20 cellular contexts compared by ENCODE assay signal in genomic region chr9:71791875-71792274, GRCh38. TPM values are rescaled to one million over a fixed set of nuclear protein-coding genes. Genes with fewer than 3 reads are reported as not detected.
DNase-seq lines count a peak whose midpoint lies in the region; ATAC-seq and TF ChIP-seq lines count a peak whose summit lies in the region.
"Had no signal": no experiment of that assay in that cellular context is flagged by ENCODE, and none has a peak within 500 bp of the region (broad histone marks: within the 10 kb centered on the region; RNA-seq: fewer than 3 reads in every experiment).

No MANE protein-coding gene starts in this region.

- CTCF ChIA-PET in activated CD8-positive, alpha-beta T cell treated with anti-CD3 and anti-CD28 coated beads for 36 hours (lab: Charles Lee): interaction anchor here (0.7 to 7.9 kb wide), 7 partner anchors 10 to 233 kb away, joined by 3 to 50 read pairs (median 4); partner anchors contain the start of genes ABHD17B and C9orf85
- CTCF ChIA-PET in activated CD8-positive, alpha-beta T cell treated with anti-CD3 and anti-CD28 coated beads, Interleukin-2, amount 10 ng/mL, durations not matched to agents 7 days and 5 days (lab: Charles Lee): interaction anchor here (0.7 to 1.6 kb wide), 5 partner anchors 9 to 233 kb away, joined by 3 to 8 read pairs (median 6); no protein-coding TSS in a partner anchor

- intact Hi-C loops in activated CD8-positive, alpha-beta T cell treated with anti-CD3 and anti-CD28 coated beads for 36 hours (cut with micrococcal nuclease): no loop called here

- DNase-seq in activated CD8-positive, alpha-beta T cell treated with anti-CD3 and anti-CD28 coated beads for 36 hours: no peak
- DNase-seq in activated CD8-positive, alpha-beta T cell treated with anti-CD3 and anti-CD28 coated beads, Interleukin-2, amount 10 ng/mL, durations not matched to agents 7 days and 5 days: no peak
- DNase-seq in M059J (ENCODE audit: low read depth) (peak; percentile 61), glomerular visceral epithelial cell (ENCODE audit: extremely low spot score) (peak; percentile 87), SW480 (ENCODE audit: low spot score) (no peak)
- DNase-seq in stimulated activated effector memory CD8-positive, alpha-beta T cell treated with anti-CD3 and anti-CD28 coated beads, Interleukin-12 subunit alpha, Interleukin-12 subunit beta, amount 100 ng/mL, for 72 hours (ENCODE audit: low spot score in 2 of 2): no peak
- no peak for DNase-seq in stimulated activated CD4-positive, alpha-beta T cell treated with anti-CD3 and anti-CD28 coated beads, Interleukin-4, amount 100 ng/mL, for 1 hour
- no peak for DNase-seq in activated CD8-positive, alpha-beta memory T cell treated with anti-CD3 and anti-CD28 coated beads, Interleukin-2, amount 50 U/mL, for 48 hours
- DNase-seq: activated CD8-positive, alpha-beta memory T cell treated with anti-CD3 and anti-CD28 coated beads, Interleukin-2, amount 50 U/mL, for 4 hours; activated naive CD4-positive, alpha-beta T cell treated with Interleukin-2 at 50 U/mL for 16 hours; Calu3; GF-D8; mesendoderm; NCI-H187; NCI-H510A; SHP77; stimulated activated CD4-positive, alpha-beta T cell treated with anti-CD3 and anti-CD28 coated beads, Interleukin-15, amount 100 ng/mL, for 24 hours had no signal

- peaks cover 53% of the 10 kb centered on the region for H3K4me1 Mint-ChIP-seq in activated CD8-positive, alpha-beta T cell treated with anti-CD3 and anti-CD28 coated beads for 36 hours (ENCODE audit: low read depth)
- peaks cover 36% of the 10 kb centered on the region for H3K4me1 Mint-ChIP-seq in activated CD8-positive, alpha-beta T cell treated with anti-CD3 and anti-CD28 coated beads, Interleukin-2, amount 10 ng/mL, durations not matched to agents 7 days and 5 days (ENCODE audit: low read depth)
- peaks cover 28% of the 10 kb centered on the region for H3K4me1 Mint-ChIP-seq in stimulated activated effector memory CD8-positive, alpha-beta T cell treated with anti-CD3 and anti-CD28 coated beads, Interleukin-12 subunit alpha, Interleukin-12 subunit beta, amount 100 ng/mL, for 72 hours

- POLR2A ChIA-PET in activated CD8-positive, alpha-beta T cell treated with anti-CD3 and anti-CD28 coated beads for 36 hours (lab: Charles Lee): interaction anchor here (0.6 to 1.2 kb wide), 3 partner anchors 12 to 114 kb away, joined by 3 to 4 read pairs (median 3); no protein-coding TSS in a partner anchor
- POLR2A ChIA-PET in activated CD8-positive, alpha-beta T cell treated with anti-CD3 and anti-CD28 coated beads, Interleukin-2, amount 10 ng/mL, durations not matched to agents 7 days and 5 days (lab: Charles Lee): no interaction called here

- TF ChIP-seq CTCF in activated CD8-positive, alpha-beta T cell treated with anti-CD3 and anti-CD28 coated beads for 36 hours (IDR thresholded peaks at IDR 0.05): no peak

- peak overlapping the region; percentile 17 for H3K27ac Mint-ChIP-seq in activated CD8-positive, alpha-beta T cell treated with anti-CD3 and anti-CD28 coated beads for 36 hours
- no peak overlapping the region for H3K27ac Mint-ChIP-seq in activated CD8-positive, alpha-beta T cell treated with anti-CD3 and anti-CD28 coated beads, Interleukin-2, amount 10 ng/mL, durations not matched to agents 7 days and 5 days
- peak overlapping the region; percentile 30 for H3K27ac Mint-ChIP-seq in stimulated activated effector memory CD8-positive, alpha-beta T cell treated with anti-CD3 and anti-CD28 coated beads, Interleukin-12 subunit alpha, Interleukin-12 subunit beta, amount 100 ng/mL, for 72 hours
- H3K27ac Mint-ChIP-seq: stimulated activated naive CD8-positive, alpha-beta T cell treated with anti-CD3 and anti-CD28 coated beads, Interleukin-15, Interleukin-2, amounts not matched to agents 100 ng/mL and 50 ng/mL, for 24 hours; type B pancreatic cell had no signal

- H3K27me3 Mint-ChIP-seq in activated CD8-positive, alpha-beta T cell treated with anti-CD3 and anti-CD28 coated beads for 36 hours: no peaks in the 10 kb centered on the region
- no peaks in the 10 kb centered on the region for H3K27me3 Mint-ChIP-seq in activated CD8-positive, alpha-beta T cell treated with anti-CD3 and anti-CD28 coated beads, Interleukin-2, amount 10 ng/mL, durations not matched to agents 7 days and 5 days (ENCODE audit: low read depth)
- H3K27me3 Mint-ChIP-seq: stimulated activated naive CD8-positive, alpha-beta T cell treated with anti-CD3 and anti-CD28 coated beads, Interleukin-15, Interleukin-2, amounts not matched to agents 100 ng/mL and 50 ng/mL, for 24 hours; type B pancreatic cell had no signal

- ATAC-seq in activated CD8-positive, alpha-beta T cell treated with anti-CD3 and anti-CD28 coated beads for 36 hours: no peak
- no peak for ATAC-seq in activated CD8-positive, alpha-beta T cell treated with anti-CD3 and anti-CD28 coated beads, Interleukin-2, amount 10 ng/mL, durations not matched to agents 7 days and 5 days
- ATAC-seq in stimulated activated effector memory CD8-positive, alpha-beta T cell treated with anti-CD3 and anti-CD28 coated beads, Interleukin-12 subunit alpha, Interleukin-12 subunit beta, amount 100 ng/mL, for 72 hours: no peak
- ATAC-seq: activated CD4-positive, CD25-positive, alpha-beta regulatory T cell treated with anti-CD3 and anti-CD28 coated beads, Interleukin-2, amount 50 U/mL, for 24 hours had no signal

- no peaks in the 10 kb centered on the region for H3K9me3 Mint-ChIP-seq in activated CD8-positive, alpha-beta T cell treated with anti-CD3 and anti-CD28 coated beads for 36 hours
- H3K9me3 Mint-ChIP-seq in activated CD8-positive, alpha-beta T cell treated with anti-CD3 and anti-CD28 coated beads, Interleukin-2, amount 10 ng/mL, durations not matched to agents 7 days and 5 days (ENCODE audit: insufficient read depth): peaks cover 6% of the 10 kb centered on the region
- no peaks in the 10 kb centered on the region for H3K9me3 Mint-ChIP-seq in stimulated activated effector memory CD8-positive, alpha-beta T cell treated with anti-CD3 and anti-CD28 coated beads, Interleukin-12 subunit alpha, Interleukin-12 subunit beta, amount 100 ng/mL, for 72 hours
- H3K9me3 Mint-ChIP-seq: type B pancreatic cell had no signal

- H3K36me3 Mint-ChIP-seq in activated CD8-positive, alpha-beta T cell treated with anti-CD3 and anti-CD28 coated beads for 36 hours (ENCODE audit: low read depth): no peaks in the 10 kb centered on the region
- peaks cover 14% of the 10 kb centered on the region for H3K36me3 Mint-ChIP-seq in activated CD8-positive, alpha-beta T cell treated with anti-CD3 and anti-CD28 coated beads, Interleukin-2, amount 10 ng/mL, durations not matched to agents 7 days and 5 days (ENCODE audit: low read depth)
- no peaks in the 10 kb centered on the region for H3K36me3 Mint-ChIP-seq in stimulated activated effector memory CD8-positive, alpha-beta T cell treated with anti-CD3 and anti-CD28 coated beads, Interleukin-12 subunit alpha, Interleukin-12 subunit beta, amount 100 ng/mL, for 72 hours
- H3K36me3 Mint-ChIP-seq: type B pancreatic cell had no signal

- no peak overlapping the region for H3K4me3 Mint-ChIP-seq in activated CD8-positive, alpha-beta T cell treated with anti-CD3 and anti-CD28 coated beads for 36 hours
- no peak overlapping the region for H3K4me3 Mint-ChIP-seq in activated CD8-positive, alpha-beta T cell treated with anti-CD3 and anti-CD28 coated beads, Interleukin-2, amount 10 ng/mL, durations not matched to agents 7 days and 5 days
- no peak overlapping the region for H3K4me3 Mint-ChIP-seq in stimulated activated effector memory CD8-positive, alpha-beta T cell treated with anti-CD3 and anti-CD28 coated beads, Interleukin-12 subunit alpha, Interleukin-12 subunit beta, amount 100 ng/mL, for 72 hours
- H3K4me3 Mint-ChIP-seq: stimulated activated naive CD8-positive, alpha-beta T cell treated with anti-CD3 and anti-CD28 coated beads, Interleukin-15, Interleukin-2, amounts not matched to agents 100 ng/mL and 50 ng/mL, for 24 hours; type B pancreatic cell had no signal

RNA-seq across cellular contexts. Expression of gene CEMIP2, which starts 23.6 kb away (rescaled TPM):
- 10 to 100 TPM; 58.7 to 63.5 TPM for total RNA-seq in activated CD8-positive, alpha-beta T cell treated with anti-CD3 and anti-CD28 coated beads for 36 hours
- total RNA-seq in activated CD8-positive, alpha-beta T cell treated with anti-CD3 and anti-CD28 coated beads, Interleukin-2, amount 10 ng/mL, durations not matched to agents 7 days and 5 days: 10 to 100 TPM; 46.5 TPM
- 42.3 and 47.3 TPM in 2 replicates for total RNA-seq in M059J (2014; rRNA removed; shearing (Covaris generic))

Comparison
In these comparisons a context has a peak if more than half of its experiments do, and no peak if none do; other contexts are left out.
1. DNase-seq: peak in M059J (single experiment) and glomerular visceral epithelial cell (single experiment); none in activated CD8-positive, alpha-beta T cell treated with anti-CD3 and anti-CD28 coated beads for 36 hours (single experiment), activated CD8-positive, alpha-beta T cell treated with anti-CD3 and anti-CD28 coated beads, Interleukin-2, amount 10 ng/mL, durations not matched to agents 7 days and 5 days (single experiment), stimulated activated effector memory CD8-positive, alpha-beta T cell treated with anti-CD3 and anti-CD28 coated beads, Interleukin-12 subunit alpha, Interleukin-12 subunit beta, amount 100 ng/mL, for 72 hours (0 of 2), stimulated activated CD4-positive, alpha-beta T cell treated with anti-CD3 and anti-CD28 coated beads, Interleukin-4, amount 100 ng/mL, for 1 hour (single experiment), SW480 (single experiment) and activated CD8-positive, alpha-beta memory T cell treated with anti-CD3 and anti-CD28 coated beads, Interleukin-2, amount 50 U/mL, for 48 hours (single experiment).